1 cellular context compared by ENCODE assay signal in the genomic region with DNA sequence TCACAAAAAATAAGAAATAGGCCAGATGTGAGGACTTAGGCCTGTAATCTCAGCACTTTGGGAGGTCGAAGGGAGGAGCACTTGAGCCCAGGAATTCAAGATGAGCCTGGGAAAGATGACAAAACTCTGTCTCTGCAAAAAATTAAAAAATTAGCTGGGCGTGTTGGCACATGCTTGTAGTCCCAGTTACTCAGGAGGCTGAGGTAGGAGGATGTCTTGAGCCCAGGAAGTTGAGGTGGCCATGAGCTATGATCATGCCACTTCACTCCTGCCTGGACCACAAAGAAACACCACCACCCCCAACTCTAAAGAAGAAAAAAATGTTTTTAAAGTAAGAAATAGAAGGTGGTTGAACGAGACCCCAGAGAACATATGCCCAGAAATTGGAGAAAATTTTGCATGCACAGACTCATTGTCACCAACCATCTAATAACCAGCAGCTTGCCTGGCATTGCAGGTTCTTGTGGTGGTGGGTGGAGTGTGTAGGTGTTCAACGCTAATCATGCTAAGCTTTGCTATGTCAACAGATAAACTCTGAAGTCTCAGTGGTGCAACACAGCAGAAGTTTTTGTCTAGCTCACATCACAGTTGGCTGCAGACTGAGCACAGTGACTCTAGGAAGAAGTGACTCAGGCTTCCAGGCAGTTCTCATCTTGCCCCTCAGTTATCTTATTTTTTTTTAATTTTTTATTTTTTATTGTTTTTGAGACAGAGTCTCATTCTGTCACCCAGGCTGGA.
TF ChIP-seq lines count a peak whose summit lies in the region.

No MANE protein-coding gene starts in this region.

TF ChIP-seq in SK-N-SH treated with all-trans-retinoic acid at 6 μM for 48 hours, 23 proteins besides CTCF, POLR2A, EP300 and RAD21:
- TF ChIP-seq, protein P1, sequence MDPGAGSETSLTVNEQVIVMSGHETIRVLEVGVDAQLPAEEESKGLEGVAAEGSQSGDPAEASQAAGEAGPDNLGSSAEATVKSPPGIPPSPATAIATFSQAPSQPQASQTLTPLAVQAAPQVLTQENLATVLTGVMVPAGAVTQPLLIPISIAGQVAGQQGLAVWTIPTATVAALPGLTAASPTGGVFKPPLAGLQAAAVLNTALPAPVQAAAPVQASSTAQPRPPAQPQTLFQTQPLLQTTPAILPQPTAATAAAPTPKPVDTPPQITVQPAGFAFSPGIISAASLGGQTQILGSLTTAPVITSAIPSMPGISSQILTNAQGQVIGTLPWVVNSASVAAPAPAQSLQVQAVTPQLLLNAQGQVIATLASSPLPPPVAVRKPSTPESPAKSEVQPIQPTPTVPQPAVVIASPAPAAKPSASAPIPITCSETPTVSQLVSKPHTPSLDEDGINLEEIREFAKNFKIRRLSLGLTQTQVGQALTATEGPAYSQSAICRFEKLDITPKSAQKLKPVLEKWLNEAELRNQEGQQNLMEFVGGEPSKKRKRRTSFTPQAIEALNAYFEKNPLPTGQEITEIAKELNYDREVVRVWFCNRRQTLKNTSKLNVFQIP (CRISPR knock-in tag; IDR thresholded peaks at IDR 0.05; ENCODE audit: borderline replicate concordance, low read depth), result no peak
- TF ChIP-seq ZNF565 (CRISPR knock-in tag; conservative IDR thresholded peaks at IDR 0.05; ENCODE audit: low read depth), result no peak
- TF ChIP-seq, protein P2, sequence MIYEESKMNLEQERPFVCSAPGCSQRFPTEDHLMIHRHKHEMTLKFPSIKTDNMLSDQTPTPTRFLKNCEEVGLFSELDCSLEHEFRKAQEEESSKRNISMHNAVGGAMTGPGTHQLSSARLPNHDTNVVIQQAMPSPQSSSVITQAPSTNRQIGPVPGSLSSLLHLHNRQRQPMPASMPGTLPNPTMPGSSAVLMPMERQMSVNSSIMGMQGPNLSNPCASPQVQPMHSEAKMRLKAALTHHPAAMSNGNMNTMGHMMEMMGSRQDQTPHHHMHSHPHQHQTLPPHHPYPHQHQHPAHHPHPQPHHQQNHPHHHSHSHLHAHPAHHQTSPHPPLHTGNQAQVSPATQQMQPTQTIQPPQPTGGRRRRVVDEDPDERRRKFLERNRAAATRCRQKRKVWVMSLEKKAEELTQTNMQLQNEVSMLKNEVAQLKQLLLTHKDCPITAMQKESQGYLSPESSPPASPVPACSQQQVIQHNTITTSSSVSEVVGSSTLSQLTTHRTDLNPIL (CRISPR knock-in tag; IDR thresholded peaks at IDR 0.05; ENCODE audit: low read depth), result no peak
- TF ChIP-seq ISL1 (CRISPR knock-in tag; IDR thresholded peaks at IDR 0.05), result no peak
- no peak for TF ChIP-seq SNAI2 (CRISPR knock-in tag; IDR thresholded peaks at IDR 0.05)
TF ChIP-seq in SK-N-SH treated with all-trans-retinoic acid at 6 μM for 48 hours: peak in this region for 0.
